ENCODE assay signal across 8 cellular contexts in the genomic region with DNA sequence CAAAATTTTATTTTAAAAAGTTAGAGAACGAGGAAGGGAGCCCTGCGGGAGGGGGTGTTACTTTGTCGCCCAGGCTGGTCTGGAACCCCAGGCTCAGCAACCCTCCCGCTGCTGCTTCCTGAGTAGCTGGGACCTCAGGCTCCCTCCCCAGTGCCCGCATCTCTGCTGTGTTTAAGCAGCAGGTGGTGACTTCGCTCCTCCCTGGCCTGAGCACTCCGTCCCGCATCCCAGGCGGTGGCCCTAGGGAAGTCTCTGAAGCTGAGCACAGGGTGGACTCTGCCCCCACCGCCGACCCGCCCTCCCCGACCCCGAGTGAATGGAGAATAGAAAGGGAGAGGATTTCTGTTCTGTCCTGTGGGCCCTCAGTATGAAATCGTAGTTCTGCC. TPM values are rescaled to one million over a fixed set of nuclear protein-coding genes. Genes with fewer than 3 reads are reported as not detected.
DNase-seq lines count a peak whose midpoint lies in the region; ATAC-seq lines count a peak whose summit lies in the region.

No MANE protein-coding gene starts in this region.

- WGBS in HUES64 = 8% methylated on average over 15 of the region's 15 CpGs

- H3K27me3 ChIP-seq in HUES64 (ENCODE audit: insufficient read depth, low read length) = 0 out of 2 replicates have a peak, but pooled peaks cover 6% of the 10 kb centered on the region
- H3K27me3 ChIP-seq in iPS-20b (ENCODE audit: insufficient read depth, low read length) = peaks cover 16% of the 10 kb centered on the region; the same call in 1 of the 2 replicates

- H3K27ac Mint-ChIP-seq in activated naive CD8-positive, alpha-beta T cell = no peak overlapping the region

- H3K9ac ChIP-seq in HUES64 (ENCODE audit: low read depth, low read length) (peak overlapping the region; percentile 34; the same call in 1 of the 2 replicates), iPS-20b (ENCODE audit: low read depth, low read length) (peak overlapping the region; percentile 31; the same call in 1 of the 2 replicates)

- H3K4me3 ChIP-seq in HUES64 (ENCODE audit: low read length) (peak overlapping the region; percentile 99), iPS-20b (ENCODE audit: low read length) (peak overlapping the region; percentile 95)

- H3K36me3 Mint-ChIP-seq in activated naive CD8-positive, alpha-beta T cell = peaks cover 29% of the 10 kb centered on the region

- peak; percentile 15 for ATAC-seq in stimulated activated naive CD8-positive, alpha-beta T cell treated with anti-CD3 and anti-CD28 coated beads, Interleukin-15, Interleukin-2, amounts not matched to agents 100 U/mL and 50 U/mL, for 24 hours
- no peak for ATAC-seq in GM18520 (IDR thresholded peaks at IDR 0.05; ENCODE audit: unreplicated experiment)
- no peak for ATAC-seq in HG02870 (IDR thresholded peaks at IDR 0.05; ENCODE audit: unreplicated experiment)

- peaks cover 34% of the 10 kb centered on the region for H3K4me1 Mint-ChIP-seq in activated naive CD8-positive, alpha-beta T cell (ENCODE audit: low read depth)

- H3K4me3 Mint-ChIP-seq in activated naive CD8-positive, alpha-beta T cell = peak overlapping the region; percentile 92

- H3K9me3 ChIP-seq in HUES64 (ENCODE audit: insufficient read depth, low read depth, low read length) = no peaks in the 10 kb centered on the region
- peaks cover 14% of the 10 kb centered on the region; the same call in 1 of the 2 replicates for H3K9me3 ChIP-seq in iPS-20b (ENCODE audit: insufficient read depth, low read depth, low read length)

- DNase-seq in DMS53 (lab: John Stamatoyannopoulos, UW) (peak; percentile 82), DMS53 treated with DMSO at 0.1 percent for 48 hours (lab: John Stamatoyannopoulos, UW; ENCODE audit: unreplicated experiment) (no peak)
- peak; percentile 23 for DNase-seq in stimulated activated naive CD8-positive, alpha-beta T cell treated with anti-CD3 and anti-CD28 coated beads, Interleukin-15, Interleukin-2, amounts not matched to agents 100 U/mL and 50 U/mL, for 24 hours

- no peaks in the 10 kb centered on the region for H3K4me1 ChIP-seq in HUES64 (ENCODE audit: insufficient read depth, low read length)
- H3K4me1 ChIP-seq in iPS-20b (ENCODE audit: insufficient read depth, low read length) = peaks cover 4% of the 10 kb centered on the region; the same call in 1 of the 2 replicates

- peaks cover 25% of the 10 kb centered on the region for H3K36me3 ChIP-seq in HUES64 (ENCODE audit: insufficient read depth, low read length)
- H3K36me3 ChIP-seq in iPS-20b (ENCODE audit: insufficient read depth, low read depth, low read length) = peaks cover 15% of the 10 kb centered on the region

- H3K27me3 Mint-ChIP-seq in activated naive CD8-positive, alpha-beta T cell = no peaks in the 10 kb centered on the region

- peak overlapping the region; percentile 50; the same call in 1 of the 2 replicates for H3K27ac ChIP-seq in HUES64 (ENCODE audit: low read depth, low read length)
- no peak overlapping the region for H3K27ac ChIP-seq in iPS-20b (ENCODE audit: low read length)

- H3K9me3 Mint-ChIP-seq in activated naive CD8-positive, alpha-beta T cell (ENCODE audit: low read depth) = peaks cover 16% of the 10 kb centered on the region

RNA-seq across cellular contexts. Expression of gene ZNF701, which starts 30.5 kb away (rescaled TPM):
- 6.9 TPM for polyA plus RNA-seq in HUES64 (2013, experiment 1 of 2)
- polyA plus RNA-seq in HUES64 (2013, experiment 2 of 2) = 8.5 TPM

RNA-seq across cellular contexts. Expression of gene ZNF83, which starts 37.5 kb away (rescaled TPM):
- 18.2 TPM for polyA plus RNA-seq in HUES64 (2013, experiment 1 of 2)
- 23.2 TPM for polyA plus RNA-seq in HUES64 (2013, experiment 2 of 2)
